8 cellular contexts compared by ENCODE assay signal in genomic region chr14:39431416-39432178, GRCh38. TPM values are rescaled to one million over a fixed set of nuclear protein-coding genes. Genes with fewer than 3 reads are reported as not detected.
A peak's percentile ranks its signal among the peaks of the same experiment; 100 is the strongest.
DNase-seq lines count a peak whose midpoint lies in the region; ATAC-seq and TF ChIP-seq lines count a peak whose summit lies in the region.

No MANE protein-coding gene starts in this region.

- H3K4me3 ChIP-seq in GM06990 (replicated peaks; ENCODE audit: low read depth, low read length) (peak overlapping the region; percentile 96), dorsolateral prefrontal cortex (peak overlapping the region; percentile 73 to 100 (median 93))

- intact Hi-C loops in dorsolateral prefrontal cortex (cut with DNase I): loop anchor here (1.0 to 5.0 kb wide), 5 partner anchors 165 to 329 kb away; partner anchors contain the start of genes GEMIN2 (in 1 of the 2), PNN (in 1 of the 2), SEC23A (in 1 of the 2) and TRAPPC6B (in 1 of the 2)

- no peaks in the 10 kb centered on the region for H3K27me3 ChIP-seq in GM06990 (replicated peaks; ENCODE audit: control insufficient read depth, insufficient read depth, low read length)
- no peaks in the 10 kb centered on the region for H3K27me3 ChIP-seq in dorsolateral prefrontal cortex

- H3K4me3 Mint-ChIP-seq in IgD-negative memory B cell: peak overlapping the region; percentile 98 to 99 (median 99)

- H3K27ac ChIP-seq in dorsolateral prefrontal cortex: peak overlapping the region; percentile 83 to 99 (median 98)

- DNase-seq in GM06990 (ENCODE audit: extremely low read depth, insufficient read length) (peak; percentile 72), dorsolateral prefrontal cortex (peak in 6 of 10 donors; percentile 15 to 63 (median 46)), medulla oblongata (ENCODE audit: extremely low spot score) (peak; percentile 31), occipital lobe (lab: John Stamatoyannopoulos, UW) (no peak)
- peak; percentile 59 for DNase-seq in activated CD4-positive, alpha-beta T cell treated with anti-CD3 and anti-CD28 coated beads for 48 hours
- peak; percentile 15 for DNase-seq in stimulated activated CD8-positive, alpha-beta memory T cell treated with anti-CD3 and anti-CD28 coated beads, Interleukin-15, amount 100 ng/mL, for 24 hours (ENCODE audit: low read depth)

- no peaks in the 10 kb centered on the region for H3K27me3 Mint-ChIP-seq in IgD-negative memory B cell

- H3K27ac Mint-ChIP-seq in IgD-negative memory B cell: peak overlapping the region; percentile 99 to 100 (median 99)

- H3K36me3 ChIP-seq in GM06990 (ENCODE audit: control insufficient read depth, insufficient read depth, low read length): no peaks in the 10 kb centered on the region; the same call in 1 of the 2 replicates

- peaks cover 38 to 42% (median 41%) of the 10 kb centered on the region in 3 donors for H3K4me1 Mint-ChIP-seq in IgD-negative memory B cell

- TF ChIP-seq CTCF in GM06990 (IDR thresholded peaks at IDR 0.05; ENCODE audit: insufficient read depth, low read length, poor library complexity, severe bottlenecking): no peak
- no peak for TF ChIP-seq CTCF in dorsolateral prefrontal cortex (IDR thresholded peaks at IDR 0.05 in 54 of 56, conservative IDR thresholded peaks at IDR 0.05 in 2 of 56; ENCODE audit: low read depth in 1 of 56, partially characterized antibody in 56 of 56)

- no peaks in the 10 kb centered on the region for H3K9me3 Mint-ChIP-seq in IgD-negative memory B cell

- H3K36me3 Mint-ChIP-seq in IgD-negative memory B cell: peaks cover 3% of the 10 kb centered on the region

- peak; percentile 21 for ATAC-seq in GM21529 (IDR thresholded peaks at IDR 0.05; ENCODE audit: unreplicated experiment)

RNA-seq across cellular contexts. Expression of gene FBXO33, which starts 0.6 kb away (rescaled TPM):
- polyA plus RNA-seq in IgD-negative memory B cell: 10.5 TPM
- total RNA-seq in dorsolateral prefrontal cortex: 10 to 100 TPM; 13.8 to 42.2 (median 27.4) TPM
- total RNA-seq in occipital lobe: 26.8 TPM
